In genomic region chr7:80428161-80429054, GRCh38 we compare ENCODE assay signal across 8 cellular contexts.
DNase-seq lines count a peak whose midpoint lies in the region; ATAC-seq lines count a peak whose summit lies in the region.

No MANE protein-coding gene starts in this region.

- H3K4me3 Mint-ChIP-seq in effector memory CD8-positive, alpha-beta T cell: no peak overlapping the region

- H3K9me3 Mint-ChIP-seq in effector memory CD8-positive, alpha-beta T cell: peaks cover 10 to 26% of the 10 kb centered on the region in 2 donors

- ATAC-seq in HG03378 (IDR thresholded peaks at IDR 0.05; ENCODE audit: unreplicated experiment): peak; percentile 45
- no peak for ATAC-seq in effector memory CD8-positive, alpha-beta T cell (replicated peaks)

- no peaks in the 10 kb centered on the region for H3K36me3 Mint-ChIP-seq in effector memory CD8-positive, alpha-beta T cell (ENCODE audit: insufficient read depth)

- no peaks in the 10 kb centered on the region for H3K27me3 Mint-ChIP-seq in effector memory CD8-positive, alpha-beta T cell

- no peaks in the 10 kb centered on the region for H3K4me1 Mint-ChIP-seq in effector memory CD8-positive, alpha-beta T cell (ENCODE audit: low read depth in 2 of 2)

- no peak overlapping the region for H3K27ac Mint-ChIP-seq in effector memory CD8-positive, alpha-beta T cell

- DNase-seq in DMS153 (lab: John Stamatoyannopoulos, UW) (peak; percentile 35), NOMO-1 (lab: John Stamatoyannopoulos, UW; ENCODE audit: unreplicated experiment in 2 of 2) (peak; percentile 65 to 96), dermis blood vessel endothelial cell (peak; percentile 69), lung microvascular endothelial cell (ENCODE audit: low read depth in 2 of 2) (peak; percentile 56 to 71), T-helper 9 cell (no peak)
- DNase-seq in stimulated activated naive CD4-positive, alpha-beta T cell (lab: John Stamatoyannopoulos, UW): no peak
- DNase-seq in effector memory CD8-positive, alpha-beta T cell: no peak

Comparison
In these comparisons a context has a peak if more than half of its experiments do, and no peak if none do; other contexts are left out.
1. DNase-seq: peak in DMS153 (single experiment), NOMO-1 (2 of 2), dermis blood vessel endothelial cell (single experiment) and lung microvascular endothelial cell (2 of 2); none in T-helper 9 cell (single experiment), stimulated activated naive CD4-positive, alpha-beta T cell (0 of 6) and effector memory CD8-positive, alpha-beta T cell (0 of 3).